Comparison of ENCODE assay signal across 1 cellular context in genomic region chrX:153930011-153930910, GRCh38.
TF ChIP-seq lines count a peak whose summit lies in the region.

No MANE protein-coding gene starts in this region.

TF ChIP-seq in HCT116, 20 proteins besides CTCF, POLR2A, EP300 and RAD21 (continued from another document):
- TF ChIP-seq, protein P1, sequence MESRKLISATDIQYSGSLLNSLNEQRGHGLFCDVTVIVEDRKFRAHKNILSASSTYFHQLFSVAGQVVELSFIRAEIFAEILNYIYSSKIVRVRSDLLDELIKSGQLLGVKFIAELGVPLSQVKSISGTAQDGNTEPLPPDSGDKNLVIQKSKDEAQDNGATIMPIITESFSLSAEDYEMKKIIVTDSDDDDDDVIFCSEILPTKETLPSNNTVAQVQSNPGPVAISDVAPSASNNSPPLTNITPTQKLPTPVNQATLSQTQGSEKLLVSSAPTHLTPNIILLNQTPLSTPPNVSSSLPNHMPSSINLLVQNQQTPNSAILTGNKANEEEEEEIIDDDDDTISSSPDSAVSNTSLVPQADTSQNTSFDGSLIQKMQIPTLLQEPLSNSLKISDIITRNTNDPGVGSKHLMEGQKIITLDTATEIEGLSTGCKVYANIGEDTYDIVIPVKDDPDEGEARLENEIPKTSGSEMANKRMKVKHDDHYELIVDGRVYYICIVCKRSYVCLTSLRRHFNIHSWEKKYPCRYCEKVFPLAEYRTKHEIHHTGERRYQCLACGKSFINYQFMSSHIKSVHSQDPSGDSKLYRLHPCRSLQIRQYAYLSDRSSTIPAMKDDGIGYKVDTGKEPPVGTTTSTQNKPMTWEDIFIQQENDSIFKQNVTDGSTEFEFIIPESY (IDR thresholded peaks at IDR 0.05; ENCODE audit: extremely low read depth, insufficient replicate concordance, low read length), result no peak
- no peak for TF ChIP-seq CBX3 (IDR thresholded peaks at IDR 0.05; ENCODE audit: low read depth)
